In genomic region chr13:43684947-43685725, GRCh38 we compare ENCODE assay signal across 13 cellular contexts.
"Had no signal": no experiment of that assay in that cellular context is flagged by ENCODE, and none has a peak within 500 bp of the region (broad histone marks: within the 10 kb centered on the region; RNA-seq: fewer than 3 reads in every experiment).

No MANE protein-coding gene starts in this region.

- H3K79me2 ChIP-seq: hepatocyte had no signal

- H2AFZ ChIP-seq: hepatocyte had no signal

- H3K36me3 ChIP-seq: prostate gland, thyroid gland, uterus had no signal

- H3K4me3 ChIP-seq: coronary artery, hepatocyte, prostate gland, SK-N-MC, thyroid gland, uterus had no signal

- H3K4me1 ChIP-seq: prostate gland, uterus had no signal

- H3K9me3 ChIP-seq: prostate gland, thyroid gland, uterus had no signal

- ATAC-seq: activated CD4-positive, CD25-positive, alpha-beta regulatory T cell treated with anti-CD3 and anti-CD28 coated beads, Interleukin-2, amount 50 U/mL, for 24 hours; activated T-helper 17 cell treated with anti-CD3 and anti-CD28 coated beads, Interleukin-2, amount 50 U/mL, for 72 hours; sciatic nerve; stimulated activated naive B cell treated with anti-CD40 and anti-IgM and Interleukin-4, amounts not matched to agents 10 μg/mL and 1 μg/mL and 100 μg/mL, for 72 hours had no signal

- H3K27ac ChIP-seq: coronary artery, prostate gland, SK-N-MC, thyroid gland had no signal

- DNase-seq: activated naive CD4-positive, alpha-beta T cell treated with anti-CD3 and anti-CD28 coated beads for 36 hours; central memory CD4-positive, alpha-beta T cell; effector CD4-positive, alpha-beta T cell; stimulated activated naive B cell treated with anti-CD40 and anti-IgM and Interleukin-4, amounts not matched to agents 10 μg/mL and 1 μg/mL and 100 μg/mL, for 72 hours; thyroid gland; uterus had no signal

- H3K27me3 ChIP-seq: hepatocyte, thyroid gland, uterus had no signal

- H3K4me2 ChIP-seq: hepatocyte had no signal
